ENCODE assay signal across 2 cellular contexts in the genomic region with DNA sequence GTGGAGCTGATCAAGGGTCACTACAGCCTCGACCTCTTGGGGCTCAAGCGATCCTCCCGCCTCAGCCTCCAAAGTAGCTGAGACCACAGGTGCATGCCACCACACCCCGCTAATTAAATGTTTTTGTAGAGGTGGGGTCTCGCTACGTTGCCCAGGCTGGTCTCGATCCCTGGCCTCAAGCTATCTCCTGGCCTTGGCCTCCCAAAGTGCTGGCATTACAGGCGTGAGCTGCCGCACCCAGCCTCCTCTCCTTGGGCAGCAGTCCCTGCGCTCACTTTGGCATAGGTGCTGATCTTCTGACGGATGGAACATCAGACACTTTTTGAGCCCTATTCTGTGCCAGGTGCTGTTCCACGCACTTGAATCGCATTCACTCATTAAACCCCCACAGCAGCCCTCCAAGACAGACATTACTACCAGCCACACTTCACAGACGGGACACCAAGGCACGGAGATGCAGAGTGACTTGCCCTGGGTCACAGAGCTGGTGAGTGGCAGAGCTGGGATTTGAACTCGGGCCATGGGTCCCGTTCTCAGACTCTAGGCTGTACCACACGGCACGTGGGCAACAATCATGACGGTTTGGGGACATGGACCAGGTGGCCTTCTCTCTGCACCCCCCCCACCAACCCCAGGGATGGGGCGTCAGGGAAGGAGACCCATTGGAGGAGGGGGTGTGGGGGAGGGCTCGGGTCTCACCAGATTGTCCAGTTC.
TF ChIP-seq lines count a peak whose summit lies in the region.

No MANE protein-coding gene starts in this region.

TF ChIP-seq in HEK293, 187 proteins besides CTCF, POLR2A, EP300 and RAD21:
- TF ChIP-seq ZNF112 (tag by site-specific recombination; IDR thresholded peaks at IDR 0.05): no peak
- TF ChIP-seq ZNF488 (tag by site-specific recombination; IDR thresholded peaks at IDR 0.05): no peak
- TF ChIP-seq ZNF121 (tag by site-specific recombination; IDR thresholded peaks at IDR 0.05): peak; percentile 78

TF ChIP-seq in K562, 482 proteins besides CTCF, POLR2A, EP300 and RAD21:
- TF ChIP-seq ZNF121 (CRISPR knock-in tag; conservative IDR thresholded peaks at IDR 0.05): peak; percentile 90
- no peak for TF ChIP-seq FOXA3 (CRISPR knock-in tag; conservative IDR thresholded peaks at IDR 0.05 in 1 of 2, IDR thresholded peaks at IDR 0.05 in 1 of 2)
- TF ChIP-seq KDM1A (IDR thresholded peaks at IDR 0.05): no peak
